ENCODE assay signal across 8 cellular contexts in the genomic region with DNA sequence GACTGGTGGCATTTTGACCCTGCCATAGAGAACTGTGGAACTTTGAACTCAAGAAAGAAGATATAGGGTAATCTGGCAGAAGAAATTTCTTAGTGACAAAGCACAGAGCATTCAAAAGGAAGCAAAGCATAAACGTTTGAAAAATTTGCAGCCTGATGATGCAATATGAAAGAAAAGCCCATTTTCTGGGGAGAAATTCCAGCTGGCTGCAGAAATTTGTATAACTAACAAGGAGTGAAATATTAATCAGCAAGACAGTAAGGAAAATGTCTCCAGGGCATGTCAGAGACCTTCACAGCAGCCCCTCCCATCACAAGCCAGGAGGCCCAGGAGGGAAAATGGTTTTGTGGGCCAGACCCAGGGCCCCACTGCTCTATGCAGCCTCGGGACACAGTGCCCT.
"Had no signal": no experiment of that assay in that cellular context is flagged by ENCODE, and none has a peak within 500 bp of the region (broad histone marks: within the 10 kb centered on the region; RNA-seq: fewer than 3 reads in every experiment).

No MANE protein-coding gene starts in this region.

- H3K27ac ChIP-seq: HL-60 had no signal

- ATAC-seq: GM23338, HCT116, K562 had no signal

- H3K36me3 ChIP-seq: HAP-1 had no signal

- DNase-seq: H7, HFFc6, IMR-90 had no signal

- H2AFZ ChIP-seq: GM23338 had no signal

- H3K9me3 ChIP-seq: HAP-1 had no signal

- H3K4me3 Mint-ChIP-seq: GM23338, HFFc6 had no signal

- H3K4me3 ChIP-seq: GM23338, HAP-1, K562 had no signal

- H3K4me1 ChIP-seq: HAP-1 had no signal

- FAIRE-seq: K562 had no signal

- H3K27ac Mint-ChIP-seq: GM23338, HFFc6 had no signal

- H3K4me2 ChIP-seq: GM23338 had no signal
